In genomic region chr16:56939801-56940200, GRCh38 we compare ENCODE assay signal across 1 cellular context.
TF ChIP-seq lines count a peak whose summit lies in the region.

No MANE protein-coding gene starts in this region.

TF ChIP-seq in GM23338, 12 proteins besides CTCF, POLR2A, EP300 and RAD21:
- no peak for TF ChIP-seq NANOG (IDR thresholded peaks at IDR 0.05; ENCODE audit: borderline replicate concordance)
- TF ChIP-seq ZNF114 (CRISPR knock-in tag; IDR thresholded peaks at IDR 0.05), result no peak
- TF ChIP-seq ETS1 (IDR thresholded peaks at IDR 0.05), result no peak
- no peak for TF ChIP-seq STAT1 (IDR thresholded peaks at IDR 0.05; ENCODE audit: unreplicated experiment)
- TF ChIP-seq ZNF331 (CRISPR knock-in tag; IDR thresholded peaks at IDR 0.05; ENCODE audit: low read depth), result no peak
- TF ChIP-seq REST (IDR thresholded peaks at IDR 0.05; ENCODE audit: unreplicated experiment), result no peak
- no peak for TF ChIP-seq POLR2AphosphoS5 (IDR thresholded peaks at IDR 0.05; ENCODE audit: low read depth)
- no peak for TF ChIP-seq EZH2phosphoT487 (IDR thresholded peaks at IDR 0.05; ENCODE audit: unreplicated experiment)
- no peak for TF ChIP-seq ZNF462 (CRISPR knock-in tag; IDR thresholded peaks at IDR 0.05)
- TF ChIP-seq CREB1 (CRISPR knock-in tag; IDR thresholded peaks at IDR 0.05; ENCODE audit: low read depth), result no peak
- no peak for TF ChIP-seq EZH2 (IDR thresholded peaks at IDR 0.05; ENCODE audit: low read depth, unreplicated experiment)
TF ChIP-seq in GM23338: peak in this region for 0.
